25 cellular contexts compared by ENCODE assay signal in the genomic region with DNA sequence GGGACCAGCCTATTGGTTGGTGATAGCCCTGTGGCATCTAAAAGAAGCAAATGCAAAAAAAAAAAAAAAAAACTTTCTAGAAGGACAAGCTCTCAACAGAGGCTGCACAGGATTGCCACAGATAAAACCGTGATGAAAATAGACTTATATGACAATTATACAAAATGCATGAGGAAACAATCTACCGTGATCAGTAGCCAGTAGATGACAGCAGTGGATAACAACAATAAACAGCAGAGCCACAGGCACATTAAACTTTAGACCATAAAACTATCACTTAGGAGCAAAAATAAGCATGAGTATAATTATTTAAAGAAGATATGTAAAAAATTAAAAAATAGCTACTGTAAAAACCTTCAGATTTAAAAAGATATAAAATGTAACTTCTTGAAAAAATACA.
"Had no signal": no experiment of that assay in that cellular context is flagged by ENCODE, and none has a peak within 500 bp of the region (broad histone marks: within the 10 kb centered on the region; RNA-seq: fewer than 3 reads in every experiment).

No MANE protein-coding gene starts in this region.

- H3K27ac ChIP-seq: dorsolateral prefrontal cortex, epithelial cell of prostate, esophagus squamous epithelium, hepatocyte, parathyroid adenoma, prostate gland, spleen, stomach, thoracic aorta, transverse colon had no signal

- H3K36me3 ChIP-seq: esophagus squamous epithelium, prostate gland, spleen, stomach, thoracic aorta, transverse colon had no signal

- H3K4me1 ChIP-seq: esophagus squamous epithelium, parathyroid adenoma, prostate gland, spleen, stomach had no signal

- FAIRE-seq: endometrium had no signal

- H3K4me3 ChIP-seq: dorsolateral prefrontal cortex, esophagus squamous epithelium, hepatocyte, prostate gland, spleen, stomach, thoracic aorta, transverse colon had no signal

- H3K9me3 ChIP-seq: esophagus squamous epithelium, prostate gland, spleen, stomach, thoracic aorta, transverse colon had no signal

- H3K4me2 ChIP-seq: hepatocyte had no signal

- H3K27me3 ChIP-seq: dorsolateral prefrontal cortex, esophagus squamous epithelium, hepatocyte, spleen, stomach, transverse colon had no signal

- ATAC-seq: left colon; naive thymus-derived CD4-positive, alpha-beta T cell; sciatic nerve; stimulated activated naive B cell treated with anti-CD40 and anti-IgM and Interleukin-4, amounts not matched to agents 10 μg/mL and 1 μg/mL and 100 μg/mL, for 72 hours had no signal

- H2AFZ ChIP-seq: hepatocyte, parathyroid adenoma had no signal

- DNase-seq: cortex of kidney; dorsolateral prefrontal cortex; effector CD8-positive, alpha-beta T cell; esophagus squamous epithelium; foreskin melanocyte; head of caudate nucleus; left colon; mammary epithelial cell; naive thymus-derived CD4-positive, alpha-beta T cell; nephron progenitor cell; spleen; stimulated activated CD4-positive, alpha-beta T cell treated with anti-CD3 and anti-CD28 coated beads, Interleukin-15, amount 100 ng/mL, for 24 hours; stimulated activated CD4-positive, alpha-beta T cell treated with anti-CD3 and anti-CD28 coated beads, Interleukin-1b, Interleukin-23, amount 100 ng/mL, for 48 hours; stimulated activated CD4-positive, alpha-beta T cell treated with anti-CD3 and anti-CD28 coated beads, Interleukin-4, amount 100 ng/mL, for 24 hours; stimulated activated naive B cell treated with anti-CD40 and anti-IgM and Interleukin-4, amounts not matched to agents 10 μg/mL and 1 μg/mL and 100 μg/mL, for 72 hours; stomach; substantia nigra; transverse colon had no signal

- H3K79me2 ChIP-seq: hepatocyte, parathyroid adenoma had no signal

- H3K9ac ChIP-seq: parathyroid adenoma had no signal
